8 cellular contexts compared by ENCODE assay signal in genomic region chr17:39069114-39069756, GRCh38.
A peak's percentile ranks its signal among the peaks of the same experiment; 100 is the strongest.
DNase-seq lines count a peak whose midpoint lies in the region; ATAC-seq and FAIRE-seq lines count a peak whose summit lies in the region.

No MANE protein-coding gene starts in this region.

- H3K27me3 Mint-ChIP-seq in effector memory CD8-positive, alpha-beta T cell = peaks cover 0 to 9% of the 10 kb centered on the region in 2 donors

- H2BK15ac ChIP-seq in mesendoderm (replicated peaks; ENCODE audit: low read depth) = no peak overlapping the region

- peak; percentile 84 for ATAC-seq in effector memory CD8-positive, alpha-beta T cell (replicated peaks)
- ATAC-seq in GM19395 (IDR thresholded peaks at IDR 0.05; ENCODE audit: unreplicated experiment) = no peak
- ATAC-seq in GM21737 (IDR thresholded peaks at IDR 0.05; ENCODE audit: unreplicated experiment) = no peak

- DNase-seq in NCI-H446 (lab: John Stamatoyannopoulos, UW) (peak; percentile 1 to 60), NCI-H446 treated with DMSO at 0.1 percent for 48 hours (lab: John Stamatoyannopoulos, UW) (no peak), HTR-8/SVneo (ENCODE audit: insufficient read length, low spot score) (peak; percentile 83), RPMI8226 (peak; percentile 64), mesendoderm (peak; percentile 59)
- peak; percentile 30 to 43 (median 35) for DNase-seq in effector memory CD8-positive, alpha-beta T cell

- no peak overlapping the region for H3K18ac ChIP-seq in mesendoderm (ENCODE audit: low read length)

- no peak overlapping the region for H4K8ac ChIP-seq in mesendoderm (ENCODE audit: low read depth, low read length)

- no peak overlapping the region for H3K4ac ChIP-seq in mesendoderm (ENCODE audit: low read depth, low read length)

- no peak overlapping the region for H3K4me2 ChIP-seq in mesendoderm (ENCODE audit: low read length)

- H2AK5ac ChIP-seq in mesendoderm (ENCODE audit: low read length) = no peak overlapping the region

- FAIRE-seq in HTR-8/SVneo (lab: Jason Lieb, UNC) = peak; percentile 84

- H4K5ac ChIP-seq in mesendoderm (ENCODE audit: low read length) = no peak overlapping the region

- no peaks in the 10 kb centered on the region for H3K27me3 ChIP-seq in mesendoderm (ENCODE audit: insufficient read depth, low read length, poor library complexity)

- peak overlapping the region in 1 of 2 donors; percentile 10 for H3K27ac Mint-ChIP-seq in effector memory CD8-positive, alpha-beta T cell

- no peaks in the 10 kb centered on the region for H3K36me3 ChIP-seq in mesendoderm (ENCODE audit: control insufficient read depth, insufficient read depth, low read length)

- peaks cover 4 to 9% of the 10 kb centered on the region in 2 donors for H3K4me1 Mint-ChIP-seq in effector memory CD8-positive, alpha-beta T cell (ENCODE audit: low read depth in 2 of 2)

- no peaks in the 10 kb centered on the region for H3K79me2 ChIP-seq in mesendoderm (ENCODE audit: control insufficient read depth, insufficient read depth, low read length)

- H3K9ac ChIP-seq in mesendoderm (ENCODE audit: low read length) = no peak overlapping the region

- H3K56ac ChIP-seq in mesendoderm (ENCODE audit: low read length) = no peak overlapping the region

- no CpG with 5 or more reads among the region's 8 CpGs for WGBS in mesendoderm (ENCODE audit: extremely low coverage, insufficient coverage, low lambda C conversion rate)

- H3K27ac ChIP-seq in mesendoderm (ENCODE audit: low read depth, low read length) = no peak overlapping the region

- H2BK120ac ChIP-seq in mesendoderm (ENCODE audit: low read depth, low read length) = no peak overlapping the region

- H3K36me3 Mint-ChIP-seq in effector memory CD8-positive, alpha-beta T cell (ENCODE audit: insufficient read depth) = peaks cover 8% of the 10 kb centered on the region

- H3K4me3 Mint-ChIP-seq in effector memory CD8-positive, alpha-beta T cell = no peak overlapping the region

- H3K4me3 ChIP-seq in mesendoderm (ENCODE audit: low read length) = no peak overlapping the region

- H3K9me3 Mint-ChIP-seq in effector memory CD8-positive, alpha-beta T cell = no peaks in the 10 kb centered on the region

- no peaks in the 10 kb centered on the region for H3K79me1 ChIP-seq in mesendoderm (ENCODE audit: low read length)

- no peak overlapping the region for H2BK5ac ChIP-seq in mesendoderm (ENCODE audit: low read length)

- H3K4me1 ChIP-seq in mesendoderm (ENCODE audit: control insufficient read depth, low read depth, low read length) = no peaks in the 10 kb centered on the region

- no peak overlapping the region for H3K23ac ChIP-seq in mesendoderm (ENCODE audit: low read length)
